21 cellular contexts compared by ENCODE assay signal in the genomic region with DNA sequence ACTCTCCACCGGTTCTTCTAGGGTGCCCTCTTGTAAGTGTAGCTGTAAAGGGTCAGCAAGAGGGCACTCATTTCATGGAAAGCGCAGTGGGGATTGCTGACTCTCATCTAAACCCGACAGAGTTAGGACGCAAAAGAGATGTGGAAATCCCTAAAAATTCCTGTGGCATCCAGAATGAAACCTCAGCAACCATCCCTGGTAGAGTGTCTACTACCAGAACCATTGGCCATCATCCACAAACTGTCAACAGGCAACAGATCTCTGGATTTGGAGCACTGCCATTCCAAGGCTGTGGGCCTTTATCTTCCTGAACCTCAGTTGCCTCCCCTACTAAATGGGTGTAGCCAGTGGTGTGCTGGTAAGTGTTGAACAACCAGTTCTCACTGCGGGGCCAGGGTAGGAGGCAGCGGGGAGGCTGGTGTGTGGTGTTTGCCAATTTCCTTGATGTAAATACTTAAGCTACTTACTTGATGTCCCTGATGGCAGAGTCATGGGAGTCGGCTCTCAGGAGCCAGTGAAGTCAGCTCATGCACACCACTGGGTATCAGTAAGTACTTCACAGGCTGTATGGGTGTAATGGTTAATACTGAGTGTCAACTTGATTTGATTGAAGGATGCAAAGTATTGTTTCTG.
DNase-seq lines count a peak whose midpoint lies in the region; FAIRE-seq and TF ChIP-seq lines count a peak whose summit lies in the region.
"Had no signal": no experiment of that assay in that cellular context is flagged by ENCODE, and none has a peak within 500 bp of the region (broad histone marks: within the 10 kb centered on the region; RNA-seq: fewer than 3 reads in every experiment).

No MANE protein-coding gene starts in this region.

- H3K4ac ChIP-seq in mesendoderm (ENCODE audit: low read depth, low read length), result no peak overlapping the region

- H3K79me2 ChIP-seq in mesendoderm (ENCODE audit: control insufficient read depth, insufficient read depth, low read length) (no peaks in the 10 kb centered on the region), neural progenitor cell (ENCODE audit: low read depth) (no peaks in the 10 kb centered on the region)

- H3K27me3 Mint-ChIP-seq in neural progenitor cell (ENCODE audit: insufficient read depth, low read depth), result peaks cover 6% of the 10 kb centered on the region

- no peak overlapping the region for H3K9ac ChIP-seq in mesendoderm (ENCODE audit: low read length)
- no peak overlapping the region for H3K9ac ChIP-seq in neural progenitor cell

- no peak overlapping the region for H2BK15ac ChIP-seq in mesendoderm (replicated peaks; ENCODE audit: low read depth)

- DNase-seq in NCI-H82 (lab: John Stamatoyannopoulos, UW) (peak; percentile 8), NCI-H82 treated with DMSO at 0.1 percent for 48 hours (lab: John Stamatoyannopoulos, UW; ENCODE audit: unreplicated experiment) (no peak), astrocyte of the hippocampus (ENCODE audit: low read depth, low spot score) (peak; percentile 37), mesendoderm (no peak), EL (no peak), neural progenitor cell (ENCODE audit: low spot score) (no peak), RCC 7860 (ENCODE audit: low spot score) (no peak)
- DNase-seq in activated naive CD4-positive, alpha-beta T cell treated with Interleukin-2 at 50 U/mL for 16 hours, result no peak
- DNase-seq: C1 segment of cervical spinal cord, DND-41, GF-D8, H7, IMR-90, Kasumi-1, NCI-H1105 treated with DMSO at 0.1 percent for 48 hours, NCI-H1694 treated with DMSO at 0.1 percent for 48 hours, NCI-H226, NCI-H526, RPMI8226 had no signal

- no peak overlapping the region for H4K8ac ChIP-seq in mesendoderm (ENCODE audit: low read depth, low read length)

- H3K4me1 Mint-ChIP-seq in neural progenitor cell, result peaks cover 16% of the 10 kb centered on the region

- H3K23ac ChIP-seq in mesendoderm (ENCODE audit: low read length), result peak overlapping the region; percentile 29

- H3K27me3 ChIP-seq in mesendoderm (ENCODE audit: insufficient read depth, low read length, poor library complexity) (no peaks in the 10 kb centered on the region), neural progenitor cell (no peaks in the 10 kb centered on the region)

- no peaks in the 10 kb centered on the region for H3K9me3 ChIP-seq in neural progenitor cell (ENCODE audit: low read depth)

- H2AK5ac ChIP-seq in mesendoderm (ENCODE audit: low read length), result no peak overlapping the region

- peaks cover 9% of the 10 kb centered on the region for H3K36me3 Mint-ChIP-seq in neural progenitor cell

- no peaks in the 10 kb centered on the region for H4K20me1 ChIP-seq in neural progenitor cell (ENCODE audit: low read depth)

- H3K56ac ChIP-seq in mesendoderm (ENCODE audit: low read length), result no peak overlapping the region

- no peak overlapping the region for H3K4me3 Mint-ChIP-seq in neural progenitor cell

- no peak overlapping the region for H2BK5ac ChIP-seq in mesendoderm (ENCODE audit: low read length)

- FAIRE-seq in RCC 7860 (lab: Jason Lieb, UNC), result no peak
- FAIRE-seq: GM19239 had no signal

- H3K36me3 ChIP-seq in mesendoderm (ENCODE audit: control insufficient read depth, insufficient read depth, low read length), result peaks cover 1% of the 10 kb centered on the region
- H3K36me3 ChIP-seq in neural progenitor cell, result no peaks in the 10 kb centered on the region

- no peaks in the 10 kb centered on the region for H3F3A ChIP-seq in neural progenitor cell (ENCODE audit: low read depth)

- no peak for TF ChIP-seq CTCF in neural progenitor cell (IDR thresholded peaks at IDR 0.05)

- no peak overlapping the region for H3K27ac Mint-ChIP-seq in neural progenitor cell

- no CpG with 5 or more reads among the region's 7 CpGs for WGBS in mesendoderm (ENCODE audit: extremely low coverage, insufficient coverage, low lambda C conversion rate)

- no peak overlapping the region for H2AFZ ChIP-seq in neural progenitor cell (replicated peaks)

- H3K18ac ChIP-seq in mesendoderm (ENCODE audit: low read length), result no peak overlapping the region

- H3K9me3 Mint-ChIP-seq in neural progenitor cell, result no peaks in the 10 kb centered on the region

- H3K4me3 ChIP-seq in mesendoderm (ENCODE audit: low read length) (no peak overlapping the region), neural progenitor cell (no peak overlapping the region)

- peaks cover 1% of the 10 kb centered on the region for H3K79me1 ChIP-seq in mesendoderm (ENCODE audit: low read length)

- H2BK120ac ChIP-seq in mesendoderm (ENCODE audit: low read depth, low read length), result no peak overlapping the region

- no peaks in the 10 kb centered on the region for H3K4me1 ChIP-seq in mesendoderm (ENCODE audit: control insufficient read depth, low read depth, low read length)
- peaks cover 10% of the 10 kb centered on the region for H3K4me1 ChIP-seq in neural progenitor cell

- H3K4me2 ChIP-seq in mesendoderm (ENCODE audit: low read length), result no peak overlapping the region
- no peak overlapping the region for H3K4me2 ChIP-seq in neural progenitor cell

- H3K27ac ChIP-seq in mesendoderm (ENCODE audit: low read depth, low read length), result no peak overlapping the region
- H3K27ac ChIP-seq in neural progenitor cell, result no peak overlapping the region
- H3K27ac ChIP-seq: 22Rv1 had no signal

- no peak overlapping the region for H4K5ac ChIP-seq in mesendoderm (ENCODE audit: low read length)

Comparison
In these comparisons a context has a peak if more than half of its experiments do, and no peak if none do; other contexts are left out.
1. DNase-seq: peak in NCI-H82 (single experiment) and astrocyte of the hippocampus (single experiment); none in NCI-H82 treated with DMSO at 0.1 percent for 48 hours (single experiment), mesendoderm (single experiment), EL (single experiment), activated naive CD4-positive, alpha-beta T cell treated with Interleukin-2 at 50 U/mL for 16 hours (single experiment), neural progenitor cell (single experiment) and RCC 7860 (single experiment).